In the genomic region with DNA sequence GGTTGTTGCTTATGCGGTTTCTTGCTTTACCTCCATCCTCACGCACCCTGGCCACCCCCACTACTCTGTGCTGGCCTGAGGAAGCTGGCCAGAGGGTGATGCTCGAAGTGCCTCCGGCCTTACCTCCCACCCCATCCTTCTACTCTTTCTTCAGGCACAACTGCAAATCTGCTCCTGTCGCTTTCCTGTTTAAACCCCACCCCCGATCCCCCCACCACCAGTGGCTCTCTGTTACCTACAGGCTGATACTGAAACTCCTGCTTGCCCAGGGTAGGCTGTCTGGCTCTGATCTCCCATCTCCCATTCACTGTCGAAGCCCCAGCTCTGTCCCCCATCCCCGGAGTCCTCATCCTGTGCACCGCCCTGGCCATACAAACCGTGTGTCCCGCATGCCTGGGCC, we compare ENCODE assay signal across 20 cellular contexts.
DNase-seq lines count a peak whose midpoint lies in the region; ATAC-seq and TF ChIP-seq lines count a peak whose summit lies in the region.
"Had no signal": no experiment of that assay in that cellular context is flagged by ENCODE, and none has a peak within 500 bp of the region (broad histone marks: within the 10 kb centered on the region; RNA-seq: fewer than 3 reads in every experiment).

No MANE protein-coding gene starts in this region.

- H3K4me1 Mint-ChIP-seq in natural killer cell treated with Interleukin-12 subunit alpha and Interleukin-12 subunit beta and Interleukin-15 and Interleukin-18, amount 100 ng/mL, for 72 hours (ENCODE audit: low read depth in 2 of 2), result peaks cover 5 to 17% of the 10 kb centered on the region in 2 donors
- H3K4me1 Mint-ChIP-seq in natural killer cell, result peaks cover 7 to 19% of the 10 kb centered on the region in 2 donors
- H3K4me1 Mint-ChIP-seq in glutamatergic neuron (ENCODE audit: low read depth, unreplicated experiment), result peaks cover 59% of the 10 kb centered on the region
- peaks cover 8 to 12% of the 10 kb centered on the region in 2 donors for H3K4me1 Mint-ChIP-seq in stimulated activated naive B cell treated with anti-CD40 and anti-IgM and Interleukin-4, amounts not matched to agents 10 μg/mL and 1 μg/mL and 100 μg/mL, for 72 hours
- H3K4me1 Mint-ChIP-seq in CD8-positive, alpha-beta memory T cell, result peaks cover 0 to 4% (median 0%) of the 10 kb centered on the region in 3 donors
- H3K4me1 Mint-ChIP-seq: B cell had no signal

- POLR2A ChIA-PET in CD8-positive, alpha-beta memory T cell (lab: Charles Lee), result no interaction called here

- no peaks in the 10 kb centered on the region for H3K36me3 ChIP-seq in CD8-positive, alpha-beta memory T cell (ENCODE audit: insufficient read depth, low read length)
- H3K36me3 ChIP-seq: BLaER1 treated with 17β-estradiol and CSF1 and Interleukin-3, amounts not matched to agents 10 nM and 100 nM had no signal

- CTCF ChIA-PET in CD8-positive, alpha-beta memory T cell (lab: Charles Lee), result no interaction called here

- no peaks in the 10 kb centered on the region for H3K36me3 Mint-ChIP-seq in natural killer cell treated with Interleukin-12 subunit alpha and Interleukin-12 subunit beta and Interleukin-15 and Interleukin-18, amount 100 ng/mL, for 72 hours
- peaks cover 7% of the 10 kb centered on the region for H3K36me3 Mint-ChIP-seq in natural killer cell
- H3K36me3 Mint-ChIP-seq in glutamatergic neuron (ENCODE audit: unreplicated experiment), result no peaks in the 10 kb centered on the region
- H3K36me3 Mint-ChIP-seq in stimulated activated naive B cell treated with anti-CD40 and anti-IgM and Interleukin-4, amounts not matched to agents 10 μg/mL and 1 μg/mL and 100 μg/mL, for 72 hours, result peaks cover 6 to 9% of the 10 kb centered on the region in 2 donors
- H3K36me3 Mint-ChIP-seq in CD8-positive, alpha-beta memory T cell, result peaks cover 0 to 7% (median 4%) of the 10 kb centered on the region in 3 donors

- H3K4me3 ChIP-seq in CD8-positive, alpha-beta memory T cell (ENCODE audit: low read length), result no peak overlapping the region
- H3K4me3 ChIP-seq: BLaER1 treated with 17β-estradiol and CSF1 and Interleukin-3, amounts not matched to agents 10 nM and 100 nM; GM12878 had no signal

- no peak overlapping the region for H3K4me3 Mint-ChIP-seq in natural killer cell treated with Interleukin-12 subunit alpha and Interleukin-12 subunit beta and Interleukin-15 and Interleukin-18, amount 100 ng/mL, for 72 hours
- H3K4me3 Mint-ChIP-seq in natural killer cell, result no peak overlapping the region
- H3K4me3 Mint-ChIP-seq in glutamatergic neuron (ENCODE audit: unreplicated experiment), result no peak overlapping the region
- no peak overlapping the region for H3K4me3 Mint-ChIP-seq in stimulated activated naive B cell treated with anti-CD40 and anti-IgM and Interleukin-4, amounts not matched to agents 10 μg/mL and 1 μg/mL and 100 μg/mL, for 72 hours
- no peak overlapping the region for H3K4me3 Mint-ChIP-seq in CD8-positive, alpha-beta memory T cell
- H3K4me3 Mint-ChIP-seq: B cell; CD8-positive, alpha-beta T cell; HFFc6 had no signal

- DNase-seq in natural killer cell treated with Interleukin-12 subunit alpha and Interleukin-12 subunit beta and Interleukin-15 and Interleukin-18, amount 100 ng/mL, for 72 hours (ENCODE audit: low spot score), result peak; percentile 18
- DNase-seq in natural killer cell, result no peak
- DNase-seq in glutamatergic neuron, result no peak
- DNase-seq in posterior vena cava (ENCODE audit: low spot score), result peak; percentile 48
- DNase-seq in stimulated activated naive B cell treated with anti-CD40 and anti-IgM and Interleukin-4, amounts not matched to agents 10 μg/mL and 1 μg/mL and 100 μg/mL, for 72 hours, result no peak
- no peak for DNase-seq in iPS-NIHi11 (ENCODE audit: low spot score)
- no peak for DNase-seq in CD8-positive, alpha-beta memory T cell
- DNase-seq: 8988T; CD8-positive, alpha-beta T cell; COR-L47; DMS 273 treated with DMSO at 0.1 percent for 48 hours; DMS53; DND-41; EL; HFFc6 had no signal

- no peaks in the 10 kb centered on the region for H3K4me1 ChIP-seq in CD8-positive, alpha-beta memory T cell (ENCODE audit: insufficient read depth, low read length)

- no peaks in the 10 kb centered on the region for H3K9me3 ChIP-seq in CD8-positive, alpha-beta memory T cell (ENCODE audit: low read length)
- H3K9me3 ChIP-seq: BLaER1 treated with 17β-estradiol and CSF1 and Interleukin-3, amounts not matched to agents 10 nM and 100 nM had no signal

- no peak overlapping the region for H3K27ac ChIP-seq in CD8-positive, alpha-beta memory T cell (ENCODE audit: low read depth, low read length)
- H3K27ac ChIP-seq: BLaER1 treated with 17β-estradiol and CSF1 and Interleukin-3, amounts not matched to agents 10 nM and 100 nM; HL-60 had no signal

- no peak for ATAC-seq in natural killer cell treated with Interleukin-12 subunit alpha and Interleukin-12 subunit beta and Interleukin-15 and Interleukin-18, amount 100 ng/mL, for 72 hours
- no peak for ATAC-seq in natural killer cell
- ATAC-seq in stimulated activated naive B cell treated with anti-CD40 and anti-IgM and Interleukin-4, amounts not matched to agents 10 μg/mL and 1 μg/mL and 100 μg/mL, for 72 hours (replicated peaks), result no peak
- ATAC-seq: CD8-positive, alpha-beta T cell; GM12878; HCT116 had no signal

- no peak overlapping the region for H3K27ac Mint-ChIP-seq in natural killer cell treated with Interleukin-12 subunit alpha and Interleukin-12 subunit beta and Interleukin-15 and Interleukin-18, amount 100 ng/mL, for 72 hours
- H3K27ac Mint-ChIP-seq in natural killer cell (no peak overlapping the region), glutamatergic neuron (ENCODE audit: unreplicated experiment) (peak overlapping the region; percentile 4)
- no peak overlapping the region for H3K27ac Mint-ChIP-seq in stimulated activated naive B cell treated with anti-CD40 and anti-IgM and Interleukin-4, amounts not matched to agents 10 μg/mL and 1 μg/mL and 100 μg/mL, for 72 hours
- no peak overlapping the region for H3K27ac Mint-ChIP-seq in CD8-positive, alpha-beta memory T cell
- H3K27ac Mint-ChIP-seq: B cell; CD8-positive, alpha-beta T cell; HFFc6 had no signal

- intact Hi-C loops in natural killer cell (cut with micrococcal nuclease) (no loop called here), posterior vena cava (cut with DNase I) (loop anchor here in 1 of 2 donors (1.0 kb wide), 1 partner anchor 27 kb away; no protein-coding TSS in a partner anchor)

- peaks cover 0 to 2% of the 10 kb centered on the region in 2 donors for H3K27me3 Mint-ChIP-seq in natural killer cell treated with Interleukin-12 subunit alpha and Interleukin-12 subunit beta and Interleukin-15 and Interleukin-18, amount 100 ng/mL, for 72 hours
- H3K27me3 Mint-ChIP-seq in natural killer cell (ENCODE audit: low read depth in 2 of 2) (peaks cover 8 to 10% of the 10 kb centered on the region in 2 donors), glutamatergic neuron (ENCODE audit: unreplicated experiment) (peaks cover 14% of the 10 kb centered on the region)
- peaks cover 20 to 23% of the 10 kb centered on the region in 2 donors for H3K27me3 Mint-ChIP-seq in stimulated activated naive B cell treated with anti-CD40 and anti-IgM and Interleukin-4, amounts not matched to agents 10 μg/mL and 1 μg/mL and 100 μg/mL, for 72 hours
- H3K27me3 Mint-ChIP-seq in CD8-positive, alpha-beta memory T cell, result peaks cover 0 to 7% of the 10 kb centered on the region in 2 donors

- H3K27me3 ChIP-seq in CD8-positive, alpha-beta memory T cell (ENCODE audit: insufficient read depth, low read length, poor library complexity, severe bottlenecking), result no peaks in the 10 kb centered on the region
- H3K27me3 ChIP-seq: BLaER1 treated with 17β-estradiol and CSF1 and Interleukin-3, amounts not matched to agents 10 nM and 100 nM had no signal

- TF ChIP-seq CTCF in natural killer cell (IDR thresholded peaks at IDR 0.05), result no peak
- TF ChIP-seq CTCF in glutamatergic neuron (IDR thresholded peaks at IDR 0.05; ENCODE audit: partially characterized antibody, unreplicated experiment), result no peak

- no peaks in the 10 kb centered on the region for H3K9me3 Mint-ChIP-seq in natural killer cell treated with Interleukin-12 subunit alpha and Interleukin-12 subunit beta and Interleukin-15 and Interleukin-18, amount 100 ng/mL, for 72 hours
- no peaks in the 10 kb centered on the region for H3K9me3 Mint-ChIP-seq in natural killer cell
- peaks cover 3% of the 10 kb centered on the region for H3K9me3 Mint-ChIP-seq in glutamatergic neuron (ENCODE audit: unreplicated experiment)
- peaks cover 0 to 2% of the 10 kb centered on the region in 2 donors for H3K9me3 Mint-ChIP-seq in stimulated activated naive B cell treated with anti-CD40 and anti-IgM and Interleukin-4, amounts not matched to agents 10 μg/mL and 1 μg/mL and 100 μg/mL, for 72 hours
- H3K9me3 Mint-ChIP-seq in CD8-positive, alpha-beta memory T cell, result no peaks in the 10 kb centered on the region
- H3K9me3 Mint-ChIP-seq: CD8-positive, alpha-beta T cell; HFFc6 had no signal

Comparison
In these comparisons a context has a peak if more than half of its experiments do, and no peak if none do; other contexts are left out.
1. DNase-seq: peak in natural killer cell treated with Interleukin-12 subunit alpha and Interleukin-12 subunit beta and Interleukin-15 and Interleukin-18, amount 100 ng/mL, for 72 hours (single experiment) and posterior vena cava (single experiment); none in natural killer cell (single experiment), glutamatergic neuron (single experiment), stimulated activated naive B cell treated with anti-CD40 and anti-IgM and Interleukin-4, amounts not matched to agents 10 μg/mL and 1 μg/mL and 100 μg/mL, for 72 hours (single experiment), iPS-NIHi11 (single experiment) and CD8-positive, alpha-beta memory T cell (0 of 5).